1 cellular context compared by ENCODE assay signal in the genomic region with DNA sequence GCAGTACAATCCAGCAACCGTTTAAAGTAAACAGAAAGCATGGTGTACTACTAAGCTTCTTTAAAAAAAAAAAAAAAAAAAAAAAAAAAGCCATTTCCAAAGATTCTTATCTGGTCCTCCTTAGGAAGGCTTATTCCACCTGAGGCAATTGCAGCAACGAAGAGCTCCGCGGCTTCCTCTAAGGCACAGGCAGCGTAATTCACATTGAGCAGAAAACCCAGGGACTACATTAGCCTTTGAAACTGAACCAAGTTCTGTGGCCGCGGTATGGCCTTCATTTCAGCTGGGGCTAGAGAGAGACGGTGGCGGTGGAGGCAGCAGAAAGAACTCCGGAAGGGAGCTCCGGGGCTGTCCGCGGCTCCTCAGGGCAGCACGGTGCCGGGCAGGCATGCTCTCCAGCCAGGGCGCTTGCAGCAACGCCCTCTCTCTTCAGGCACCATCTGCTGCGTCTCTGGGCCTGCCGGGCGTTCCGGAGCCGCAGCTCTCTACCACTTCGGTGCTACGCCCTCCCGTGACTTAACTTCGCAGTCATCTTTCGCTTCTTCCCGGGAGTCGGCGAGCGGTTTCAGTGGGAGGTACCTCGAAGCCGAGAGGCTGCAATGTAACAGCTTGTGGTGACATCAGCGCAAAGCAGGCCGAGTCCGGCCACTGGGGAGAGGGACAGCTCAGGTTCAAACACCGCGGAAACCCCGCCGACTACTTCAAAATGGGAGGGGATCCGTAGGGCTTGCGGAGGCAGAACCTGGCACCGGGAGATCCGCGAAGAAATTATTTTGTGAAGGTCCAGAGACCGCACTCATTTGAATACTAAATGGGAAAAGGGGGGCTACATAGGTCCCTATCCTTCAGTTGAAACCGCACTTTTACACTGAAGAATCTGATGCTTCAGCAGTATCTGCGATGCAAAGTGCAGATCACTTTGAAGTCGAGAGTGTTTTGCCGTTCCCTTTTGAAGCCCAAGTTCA.
A peak's percentile ranks its signal among the peaks of the same experiment; 100 is the strongest.
TF ChIP-seq lines count a peak whose summit lies in the region.

No MANE protein-coding gene starts in this region.

TF ChIP-seq in GM12878, 131 proteins besides CTCF, POLR2A, EP300 and RAD21 (continued from another document and continues in another):
- TF ChIP-seq ZNF592 (IDR thresholded peaks at IDR 0.05) (no peak), ZNF384 (IDR thresholded peaks at IDR 0.05; ENCODE audit: borderline replicate concordance, low read depth, low read length) (peak; percentile 57), MXI1 (IDR thresholded peaks at IDR 0.05; ENCODE audit: low read depth, low read length) (peak; percentile 83), FOXK2 (IDR thresholded peaks at IDR 0.05) (no peak), SREBF2 (IDR thresholded peaks at IDR 0.05; ENCODE audit: low read length) (no peak), E2F8 (IDR thresholded peaks at IDR 0.05; ENCODE audit: low read depth, partially characterized antibody) (no peak), SMARCA5 (IDR thresholded peaks at IDR 0.05) (peak; percentile 83), EZH2 (IDR thresholded peaks at IDR 0.05; ENCODE audit: borderline replicate concordance, control insufficient read depth, low read depth, low read length) (no peak), ZNF687 (IDR thresholded peaks at IDR 0.05) (peak; percentile 64; the same call in 1 of the 2 replicates), SP1 (IDR thresholded peaks at IDR 0.05; ENCODE audit: low read depth, low read length) (peak; percentile 15), ZNF622 (IDR thresholded peaks at IDR 0.05) (no peak), TCF12 (IDR thresholded peaks at IDR 0.05; ENCODE audit: low read depth, low read length) (peak; percentile 51; the same call in 1 of the 2 replicates), MEF2B (IDR thresholded peaks at IDR 0.05; ENCODE audit: partially characterized antibody, poor library complexity, severe bottlenecking) (no peak), CEBPB (IDR thresholded peaks at IDR 0.05; ENCODE audit: borderline replicate concordance in 1 of 2, low read depth in 2 of 2, low read length in 2 of 2) (no peak), PML (IDR thresholded peaks at IDR 0.05; ENCODE audit: low read length) (no peak; the same call in 1 of the 2 replicates), E2F4 (IDR thresholded peaks at IDR 0.05; ENCODE audit: low read depth, low read length) (peak; percentile 88), NFIC (IDR thresholded peaks at IDR 0.05; ENCODE audit: low read depth, low read length) (no peak), HDGF (IDR thresholded peaks at IDR 0.05) (peak; percentile 86), ZZZ3 (IDR thresholded peaks at IDR 0.05; ENCODE audit: control insufficient read depth, insufficient read length, low read depth) (no peak), RAD51 (IDR thresholded peaks at IDR 0.05) (no peak), MYC (IDR thresholded peaks at IDR 0.05; ENCODE audit: insufficient read depth, insufficient read length, insufficient replicate concordance, low read length, severe bottlenecking) (no peak), CBX5 (IDR thresholded peaks at IDR 0.05; ENCODE audit: low read depth) (0 out of 2 replicates have a peak, but pooled peaks have one; percentile 73)
- TF ChIP-seq, protein P1, sequence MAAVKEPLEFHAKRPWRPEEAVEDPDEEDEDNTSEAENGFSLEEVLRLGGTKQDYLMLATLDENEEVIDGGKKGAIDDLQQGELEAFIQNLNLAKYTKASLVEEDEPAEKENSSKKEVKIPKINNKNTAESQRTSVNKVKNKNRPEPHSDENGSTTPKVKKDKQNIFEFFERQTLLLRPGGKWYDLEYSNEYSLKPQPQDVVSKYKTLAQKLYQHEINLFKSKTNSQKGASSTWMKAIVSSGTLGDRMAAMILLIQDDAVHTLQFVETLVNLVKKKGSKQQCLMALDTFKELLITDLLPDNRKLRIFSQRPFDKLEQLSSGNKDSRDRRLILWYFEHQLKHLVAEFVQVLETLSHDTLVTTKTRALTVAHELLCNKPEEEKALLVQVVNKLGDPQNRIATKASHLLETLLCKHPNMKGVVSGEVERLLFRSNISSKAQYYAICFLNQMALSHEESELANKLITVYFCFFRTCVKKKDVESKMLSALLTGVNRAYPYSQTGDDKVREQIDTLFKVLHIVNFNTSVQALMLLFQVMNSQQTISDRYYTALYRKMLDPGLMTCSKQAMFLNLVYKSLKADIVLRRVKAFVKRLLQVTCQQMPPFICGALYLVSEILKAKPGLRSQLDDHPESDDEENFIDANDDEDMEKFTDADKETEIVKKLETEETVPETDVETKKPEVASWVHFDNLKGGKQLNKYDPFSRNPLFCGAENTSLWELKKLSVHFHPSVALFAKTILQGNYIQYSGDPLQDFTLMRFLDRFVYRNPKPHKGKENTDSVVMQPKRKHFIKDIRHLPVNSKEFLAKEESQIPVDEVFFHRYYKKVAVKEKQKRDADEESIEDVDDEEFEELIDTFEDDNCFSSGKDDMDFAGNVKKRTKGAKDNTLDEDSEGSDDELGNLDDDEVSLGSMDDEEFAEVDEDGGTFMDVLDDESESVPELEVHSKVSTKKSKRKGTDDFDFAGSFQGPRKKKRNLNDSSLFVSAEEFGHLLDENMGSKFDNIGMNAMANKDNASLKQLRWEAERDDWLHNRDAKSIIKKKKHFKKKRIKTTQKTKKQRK (IDR thresholded peaks at IDR 0.05; ENCODE audit: low read depth, low read length) = no peak
- TF ChIP-seq, protein P2, sequence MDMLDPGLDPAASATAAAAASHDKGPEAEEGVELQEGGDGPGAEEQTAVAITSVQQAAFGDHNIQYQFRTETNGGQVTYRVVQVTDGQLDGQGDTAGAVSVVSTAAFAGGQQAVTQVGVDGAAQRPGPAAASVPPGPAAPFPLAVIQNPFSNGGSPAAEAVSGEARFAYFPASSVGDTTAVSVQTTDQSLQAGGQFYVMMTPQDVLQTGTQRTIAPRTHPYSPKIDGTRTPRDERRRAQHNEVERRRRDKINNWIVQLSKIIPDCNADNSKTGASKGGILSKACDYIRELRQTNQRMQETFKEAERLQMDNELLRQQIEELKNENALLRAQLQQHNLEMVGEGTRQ (IDR thresholded peaks at IDR 0.05; ENCODE audit: borderline replicate concordance, low read depth, low read length) = no peak
- TF ChIP-seq, protein P3, sequence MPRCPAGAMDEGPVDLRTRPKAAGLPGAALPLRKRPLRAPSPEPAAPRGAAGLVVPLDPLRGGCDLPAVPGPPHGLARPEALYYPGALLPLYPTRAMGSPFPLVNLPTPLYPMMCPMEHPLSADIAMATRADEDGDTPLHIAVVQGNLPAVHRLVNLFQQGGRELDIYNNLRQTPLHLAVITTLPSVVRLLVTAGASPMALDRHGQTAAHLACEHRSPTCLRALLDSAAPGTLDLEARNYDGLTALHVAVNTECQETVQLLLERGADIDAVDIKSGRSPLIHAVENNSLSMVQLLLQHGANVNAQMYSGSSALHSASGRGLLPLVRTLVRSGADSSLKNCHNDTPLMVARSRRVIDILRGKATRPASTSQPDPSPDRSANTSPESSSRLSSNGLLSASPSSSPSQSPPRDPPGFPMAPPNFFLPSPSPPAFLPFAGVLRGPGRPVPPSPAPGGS (IDR thresholded peaks at IDR 0.05; ENCODE audit: borderline replicate concordance, insufficient read depth, low read depth, low read length, poor library complexity, severe bottlenecking) = no peak
- TF ChIP-seq, protein P4, sequence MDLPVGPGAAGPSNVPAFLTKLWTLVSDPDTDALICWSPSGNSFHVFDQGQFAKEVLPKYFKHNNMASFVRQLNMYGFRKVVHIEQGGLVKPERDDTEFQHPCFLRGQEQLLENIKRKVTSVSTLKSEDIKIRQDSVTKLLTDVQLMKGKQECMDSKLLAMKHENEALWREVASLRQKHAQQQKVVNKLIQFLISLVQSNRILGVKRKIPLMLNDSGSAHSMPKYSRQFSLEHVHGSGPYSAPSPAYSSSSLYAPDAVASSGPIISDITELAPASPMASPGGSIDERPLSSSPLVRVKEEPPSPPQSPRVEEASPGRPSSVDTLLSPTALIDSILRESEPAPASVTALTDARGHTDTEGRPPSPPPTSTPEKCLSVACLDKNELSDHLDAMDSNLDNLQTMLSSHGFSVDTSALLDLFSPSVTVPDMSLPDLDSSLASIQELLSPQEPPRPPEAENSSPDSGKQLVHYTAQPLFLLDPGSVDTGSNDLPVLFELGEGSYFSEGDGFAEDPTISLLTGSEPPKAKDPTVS (IDR thresholded peaks at IDR 0.05; ENCODE audit: low read depth, low read length) = no peak
